1 cellular context compared by ENCODE assay signal in genomic region chr2:64015386-64015785, GRCh38.
TF ChIP-seq lines count a peak whose summit lies in the region.

No MANE protein-coding gene starts in this region.

TF ChIP-seq in HepG2, 621 proteins besides CTCF, POLR2A, EP300 and RAD21:
- TF ChIP-seq GATAD2A (CRISPR knock-in tag; IDR thresholded peaks at IDR 0.05) = no peak
- 0 out of 2 replicates have a peak, but pooled peaks have one; percentile 30 for TF ChIP-seq ZNF280D (CRISPR knock-in tag; IDR thresholded peaks at IDR 0.05)
